Comparison of ENCODE assay signal across 16 cellular contexts in genomic region chr9:120621941-120622340, GRCh38. TPM values are rescaled to one million over a fixed set of nuclear protein-coding genes. Genes with fewer than 3 reads are reported as not detected.
DNase-seq lines count a peak whose midpoint lies in the region; ATAC-seq and TF ChIP-seq lines count a peak whose summit lies in the region.
"Had no signal": no experiment of that assay in that cellular context is flagged by ENCODE, and none has a peak within 500 bp of the region (broad histone marks: within the 10 kb centered on the region; RNA-seq: fewer than 3 reads in every experiment).

No MANE protein-coding gene starts in this region.

- no peak for TF ChIP-seq CTCF in CD14-positive monocyte (IDR thresholded peaks at IDR 0.05)
- TF ChIP-seq CTCF in IMR-90 (conservative IDR thresholded peaks at IDR 0.05; ENCODE audit: low read depth, low read length), result no peak
- no peak for TF ChIP-seq CTCF in natural killer cell (IDR thresholded peaks at IDR 0.05)

- H3K56ac ChIP-seq in IMR-90 (ENCODE audit: extremely low read depth, insufficient read depth, low read length), result no peak overlapping the region

- peaks cover 26% of the 10 kb centered on the region for H3K4me1 Mint-ChIP-seq in CD14-positive monocyte
- H3K4me1 Mint-ChIP-seq in natural killer cell, result peaks cover 8 to 15% of the 10 kb centered on the region in 2 donors

- H2BK20ac ChIP-seq in IMR-90 (ENCODE audit: low read depth, low read length), result no peak overlapping the region

- POLR2A ChIA-PET in IMR-90 (lab: Charles Lee; ENCODE audit: unreplicated experiment), result no interaction called here

- peaks cover 1% of the 10 kb centered on the region; the same call in 1 of the 2 replicates for H3K36me3 ChIP-seq in IMR-90 (ENCODE audit: control insufficient read depth, insufficient read depth, low read length)
- H3K36me3 ChIP-seq in ectodermal cell (ENCODE audit: control insufficient read depth, insufficient read depth, low read length), result no peaks in the 10 kb centered on the region

- no peak overlapping the region for H2BK120ac ChIP-seq in IMR-90 (ENCODE audit: low read depth, low read length)

- no peak for ATAC-seq in IMR-90 (ENCODE audit: low read depth)
- no peak for ATAC-seq in natural killer cell
- ATAC-seq: CD8-positive, alpha-beta T cell had no signal

- H3K9me3 Mint-ChIP-seq in CD14-positive monocyte (no peaks in the 10 kb centered on the region), natural killer cell (no peaks in the 10 kb centered on the region)
- H3K9me3 Mint-ChIP-seq: CD8-positive, alpha-beta T cell had no signal

- intact Hi-C loops in CD14-positive monocyte (cut with micrococcal nuclease), result no loop called here
- intact Hi-C loops in IMR-90 (cut with micrococcal nuclease), result loop anchor here (2.0 to 10.0 kb wide), 2 partner anchors 91 to 213 kb away; no protein-coding TSS in a partner anchor
- intact Hi-C loops in natural killer cell (cut with micrococcal nuclease), result no loop called here

- H3K27ac Mint-ChIP-seq in CD14-positive monocyte (peak overlapping the region in 4 of 7 donors; percentile 12 to 79 (median 32)), natural killer cell (peak overlapping the region in 1 of 2 donors; percentile 5)
- H3K27ac Mint-ChIP-seq: CD8-positive, alpha-beta T cell had no signal

- H3K23ac ChIP-seq in IMR-90 (ENCODE audit: low read depth, low read length), result no peak overlapping the region

- no peak overlapping the region for H2AK5ac ChIP-seq in IMR-90 (ENCODE audit: low read depth, low read length)

- H3K27ac ChIP-seq in IMR-90 (ENCODE audit: insufficient read depth, low read length) (no peak overlapping the region), ectodermal cell (ENCODE audit: insufficient read depth, low read depth, low read length, poor library complexity, severe bottlenecking) (peak overlapping the region; percentile 5), substantia nigra (ENCODE audit: low read depth, low read length, poor library complexity, severe bottlenecking) (peak overlapping the region; percentile 31)
- H3K27ac ChIP-seq: BLaER1, GM23248 had no signal

- no peak overlapping the region for H3K4ac ChIP-seq in IMR-90 (ENCODE audit: low read depth, low read length)

- H2BK5ac ChIP-seq in IMR-90 (ENCODE audit: low read depth, low read length, poor library complexity, severe bottlenecking), result no peak overlapping the region

- no peak for TF ChIP-seq RAD21 in IMR-90 (IDR thresholded peaks at IDR 0.05; ENCODE audit: low read length)

- in situ Hi-C loops in IMR-90 (cut with MboI; ENCODE audit: low sequenced_read_pairs), result loop anchor here (25.0 kb wide), 1 partner anchor 440 kb away; the partner anchor contains the start of genes C5 and CNTRL

- peaks cover 0 to 12% of the 10 kb centered on the region in 2 experiments; a peak in 2 of 4 replicates for H3K79me1 ChIP-seq in IMR-90 (ENCODE audit: low read depth in 1 of 2, low read length in 2 of 2)

- H3K4me3 ChIP-seq in IMR-90 (ENCODE audit: insufficient read depth, low read depth, low read length) (no peak overlapping the region), ectodermal cell (ENCODE audit: insufficient read depth, low read depth, low read length) (no peak overlapping the region)
- H3K4me3 ChIP-seq: BLaER1, GM23248 had no signal

- TF ChIP-seq POLR2A in IMR-90 (IDR thresholded peaks at IDR 0.05; ENCODE audit: low read depth, low read length), result no peak

- no peak overlapping the region for H3K4me2 ChIP-seq in IMR-90 (ENCODE audit: low read depth, low read length)
- H3K4me2 ChIP-seq: BLaER1 had no signal

- no peak overlapping the region for H2AFZ ChIP-seq in IMR-90 (replicated peaks; ENCODE audit: low read length, poor library complexity)
- H2AFZ ChIP-seq: GM23248 had no signal

- no peak overlapping the region for H2BK15ac ChIP-seq in IMR-90 (ENCODE audit: low read depth, low read length)

- H4K8ac ChIP-seq in IMR-90 (ENCODE audit: low read depth in 2 of 2, low read length in 2 of 2), result no peak overlapping the region

- CTCF ChIA-PET in IMR-90 (lab: Yijun Ruan, JAX), result interaction anchor here (0.6 kb wide), 1 partner anchor 88 kb away, joined by 6 read pairs; no protein-coding TSS in a partner anchor

- H4K5ac ChIP-seq in IMR-90 (ENCODE audit: low read depth, low read length), result no peak overlapping the region

- no peaks in the 10 kb centered on the region for H3K27me3 ChIP-seq in IMR-90 (ENCODE audit: control insufficient read depth, insufficient read depth, low read length)
- no peaks in the 10 kb centered on the region for H3K27me3 ChIP-seq in ectodermal cell (ENCODE audit: control insufficient read depth, insufficient read depth, low read length, poor library complexity, severe bottlenecking)
- H3K27me3 ChIP-seq: BLaER1 had no signal

- dilution Hi-C loops in IMR-90 (cut with HindIII; ENCODE audit: low sequenced_read_pairs, unreplicated experiment), result no loop called here

- H3K14ac ChIP-seq in IMR-90 (replicated peaks; ENCODE audit: low read depth, low read length), result no peak overlapping the region

- no peak for DNase-seq in CD14-positive monocyte (ENCODE audit: low spot score)
- DNase-seq in IMR-90, result no peak
- no peak for DNase-seq in substantia nigra (lab: John Stamatoyannopoulos, UW)
- no peak for DNase-seq in GM19238 (ENCODE audit: insufficient read length, low spot score)
- DNase-seq in T1000 (lab: John Stamatoyannopoulos, UW), result no peak
- DNase-seq in natural killer cell, result no peak
- no peak for DNase-seq in SIG-M5 (lab: John Stamatoyannopoulos, UW)
- DNase-seq: Calu3; CD8-positive, alpha-beta T cell; DMS79 treated with DMSO at 0.1 percent for 48 hours; GF-D8; GM23248; HCEC 1CT; KBM-7 had no signal

- H3K36me3 Mint-ChIP-seq in CD14-positive monocyte, result peaks cover 50 to 77% of the 10 kb centered on the region in 2 donors
- H3K36me3 Mint-ChIP-seq in natural killer cell, result peaks cover 6% of the 10 kb centered on the region

- no peak overlapping the region for H3K4me3 Mint-ChIP-seq in CD14-positive monocyte
- no peak overlapping the region for H3K4me3 Mint-ChIP-seq in natural killer cell
- H3K4me3 Mint-ChIP-seq: CD8-positive, alpha-beta T cell had no signal

- H4K91ac ChIP-seq in IMR-90 (ENCODE audit: insufficient read depth, low read depth, low read length), result no peak overlapping the region

- no peak overlapping the region for H3K9ac ChIP-seq in IMR-90 (ENCODE audit: low read depth, low read length)
- H3K9ac ChIP-seq: BLaER1, GM23248 had no signal

- no CpG with 5 or more reads among the region's 1 CpG for WGBS in IMR-90 (ENCODE audit: extremely low coverage in 2 of 2, insufficient read length in 1 of 2), 2 experiments
- WGBS in ectodermal cell, 2 experiments, result 72 to 75% methylated on average over 1 of the region's 1 CpG

- peaks cover 4% of the 10 kb centered on the region; the same call in 1 of the 2 replicates for H3K9me1 ChIP-seq in IMR-90 (ENCODE audit: insufficient read depth, low read length)

- BruUV-seq in IMR-90 (replicated peaks; lab: Mats Ljungman, UMichigan), result no TSS peak

- no peaks in the 10 kb centered on the region for H3K9me3 ChIP-seq in IMR-90 (ENCODE audit: control insufficient read depth, insufficient read depth, low read length)
- H3K9me3 ChIP-seq in ectodermal cell (ENCODE audit: control insufficient read depth, low read length), result no peaks in the 10 kb centered on the region
- H3K9me3 ChIP-seq: BLaER1 had no signal

- H3K18ac ChIP-seq in IMR-90 (ENCODE audit: low read depth, low read length), result no peak overlapping the region

- no peaks in the 10 kb centered on the region for H4K20me1 ChIP-seq in IMR-90 (ENCODE audit: insufficient read depth, low read length)
- H4K20me1 ChIP-seq: BLaER1 had no signal

- H3K27me3 Mint-ChIP-seq in CD14-positive monocyte (ENCODE audit: low read depth in 3 of 3) (no peaks in the 10 kb centered on the region), natural killer cell (ENCODE audit: low read depth in 2 of 2) (no peaks in the 10 kb centered on the region)

- H3K4me1 ChIP-seq in IMR-90 (ENCODE audit: control insufficient read depth, insufficient read depth, low read length), result peaks cover 10% of the 10 kb centered on the region
- H3K4me1 ChIP-seq in ectodermal cell (ENCODE audit: control insufficient read depth, insufficient read depth, low read length), result peaks cover 18% of the 10 kb centered on the region
- H3K4me1 ChIP-seq: BLaER1 had no signal

- H2AK9ac ChIP-seq in IMR-90 (replicated peaks; ENCODE audit: low read depth, low read length, poor library complexity), result no peak overlapping the region

TF ChIP-seq in IMR-90, 13 proteins besides CTCF, POLR2A, EP300 and RAD21:
- no peak for TF ChIP-seq MAZ (IDR thresholded peaks at IDR 0.05; ENCODE audit: borderline replicate concordance, low read depth, low read length)
- peak; percentile 70 for TF ChIP-seq MAFK (IDR thresholded peaks at IDR 0.05; ENCODE audit: low read depth, low read length)

RNA-seq across cellular contexts. Expression of gene CDK5RAP2, which starts 42.0 kb away (rescaled TPM):
- polyA plus RNA-seq in CD14-positive monocyte, result 1 to 10 TPM; 2.0 to 6.1 TPM
- total RNA-seq in IMR-90 (2012; rRNA removed), result 29.4 and 31.7 TPM in 2 replicates
- polyA plus RNA-seq in IMR-90 (2012; rRNA removed), result 27.9 and 29.5 TPM in 2 replicates
- polyA plus RNA-seq in IMR-90 (2012; cell fraction: cytosol; rRNA removed), result 17.2 TPM in 2 replicates
- 44.6 and 59.8 TPM in 2 replicates for polyA plus RNA-seq in IMR-90 (2012; cell fraction: nucleus; rRNA removed; ENCODE audit: low replicate concordance)
- polyA plus RNA-seq in ectodermal cell (2013, experiment 1 of 4), result 63.7 TPM
- polyA plus RNA-seq in ectodermal cell (2013, experiment 2 of 4), result 66.4 TPM
- polyA plus RNA-seq in ectodermal cell (2013, experiment 3 of 4), result 56.7 TPM
- 57.8 TPM for polyA plus RNA-seq in ectodermal cell (2013, experiment 4 of 4)
- total RNA-seq in natural killer cell, result 10 to 100 TPM; 81.5 to 95.7 (median 82.4) TPM
